ENCODE assay signal across 9 cellular contexts in genomic region chrX:70134116-70134477, GRCh38. TPM values are rescaled to one million over a fixed set of nuclear protein-coding genes. Genes with fewer than 3 reads are reported as not detected.
DNase-seq lines count a peak whose midpoint lies in the region; ATAC-seq and TF ChIP-seq lines count a peak whose summit lies in the region.
"Had no signal": no experiment of that assay in that cellular context is flagged by ENCODE, and none has a peak within 500 bp of the region (broad histone marks: within the 10 kb centered on the region; RNA-seq: fewer than 3 reads in every experiment).

No MANE protein-coding gene starts in this region.

- H3K4me2 ChIP-seq in hepatocyte: peak overlapping the region; percentile 80

- no peaks in the 10 kb centered on the region for H3K9me3 Mint-ChIP-seq in activated T-helper 1 cell treated with anti-CD3 and anti-CD28 coated beads, Interleukin-12 subunit alpha, Interleukin-12 subunit beta, Interleukin-2, Interleukin-4 antibody, amounts not matched to agents 30 ng/mL and 10 ng/mL and 1 ng/mL, durations not matched to agents 14 hours and 24 hours and 36 hours
- no peaks in the 10 kb centered on the region for H3K9me3 Mint-ChIP-seq in stimulated activated effector memory CD8-positive, alpha-beta T cell treated with anti-CD3 and anti-CD28 coated beads, Interleukin-12 subunit alpha, Interleukin-12 subunit beta, amount 100 ng/mL, for 72 hours

- no peaks in the 10 kb centered on the region for H4K20me1 ChIP-seq in hepatocyte (ENCODE audit: insufficient read depth, poor library complexity, severe bottlenecking)

- intact Hi-C loops in activated T-helper 1 cell treated with anti-CD3 and anti-CD28 coated beads, Interleukin-12 subunit alpha, Interleukin-12 subunit beta, Interleukin-2, Interleukin-4 antibody, amounts not matched to agents 30 ng/mL and 10 ng/mL and 1 ng/mL, durations not matched to agents 14 hours and 24 hours and 36 hours (cut with micrococcal nuclease): loop anchor here (5.0 to 10.0 kb wide), 4 partner anchors 531 to 1637 kb away; partner anchors contain the start of genes IL2RG, MED12 and YIPF6

- peak overlapping the region; percentile 97 for H3K27ac Mint-ChIP-seq in activated T-helper 1 cell treated with anti-CD3 and anti-CD28 coated beads, Interleukin-12 subunit alpha, Interleukin-12 subunit beta, Interleukin-2, Interleukin-4 antibody, amounts not matched to agents 30 ng/mL and 10 ng/mL and 1 ng/mL, durations not matched to agents 14 hours and 24 hours and 36 hours
- H3K27ac Mint-ChIP-seq in stimulated activated effector memory CD8-positive, alpha-beta T cell treated with anti-CD3 and anti-CD28 coated beads, Interleukin-12 subunit alpha, Interleukin-12 subunit beta, amount 100 ng/mL, for 72 hours: peak overlapping the region; percentile 96

- H3K9me3 ChIP-seq in AG04450 (ENCODE audit: control insufficient read depth, insufficient read depth, low read length) (no peaks in the 10 kb centered on the region), hepatocyte (ENCODE audit: low read depth) (no peaks in the 10 kb centered on the region)

- no peak for DNase-seq in AG04450 (ENCODE audit: low read depth, low spot score)
- DNase-seq in activated T-helper 1 cell treated with anti-CD3 and anti-CD28 coated beads, Interleukin-12 subunit alpha, Interleukin-12 subunit beta, Interleukin-2, Interleukin-4 antibody, amounts not matched to agents 30 ng/mL and 10 ng/mL and 1 ng/mL, durations not matched to agents 14 hours and 24 hours and 36 hours (ENCODE audit: low spot score): no peak
- peak; percentile 32 for DNase-seq in hepatocyte (ENCODE audit: low spot score)
- no peak for DNase-seq in stimulated activated effector memory CD8-positive, alpha-beta T cell treated with anti-CD3 and anti-CD28 coated beads, Interleukin-12 subunit alpha, Interleukin-12 subunit beta, amount 100 ng/mL, for 72 hours (ENCODE audit: low spot score in 2 of 2)
- DNase-seq in GM19238 (ENCODE audit: insufficient read length, low spot score): no peak

- WGBS in hepatocyte (ENCODE audit: low lambda C conversion rate, missing lambda C conversion rate): 53% methylated on average over 12 of the region's 12 CpGs

- H3K4me1 Mint-ChIP-seq in activated T-helper 1 cell treated with anti-CD3 and anti-CD28 coated beads, Interleukin-12 subunit alpha, Interleukin-12 subunit beta, Interleukin-2, Interleukin-4 antibody, amounts not matched to agents 30 ng/mL and 10 ng/mL and 1 ng/mL, durations not matched to agents 14 hours and 24 hours and 36 hours (ENCODE audit: low read depth): peaks cover 32% of the 10 kb centered on the region
- peaks cover 22% of the 10 kb centered on the region for H3K4me1 Mint-ChIP-seq in stimulated activated effector memory CD8-positive, alpha-beta T cell treated with anti-CD3 and anti-CD28 coated beads, Interleukin-12 subunit alpha, Interleukin-12 subunit beta, amount 100 ng/mL, for 72 hours

- H3K27me3 Mint-ChIP-seq in activated T-helper 1 cell treated with anti-CD3 and anti-CD28 coated beads, Interleukin-12 subunit alpha, Interleukin-12 subunit beta, Interleukin-2, Interleukin-4 antibody, amounts not matched to agents 30 ng/mL and 10 ng/mL and 1 ng/mL, durations not matched to agents 14 hours and 24 hours and 36 hours (ENCODE audit: insufficient read depth): no peaks in the 10 kb centered on the region

- ATAC-seq in GM18867 (IDR thresholded peaks at IDR 0.05; ENCODE audit: unreplicated experiment) (peak; percentile 24), HG03432 (IDR thresholded peaks at IDR 0.05; ENCODE audit: unreplicated experiment) (peak; percentile 15), HG03460 (IDR thresholded peaks at IDR 0.05; ENCODE audit: unreplicated experiment) (no peak)
- ATAC-seq in stimulated activated effector memory CD8-positive, alpha-beta T cell treated with anti-CD3 and anti-CD28 coated beads, Interleukin-12 subunit alpha, Interleukin-12 subunit beta, amount 100 ng/mL, for 72 hours: no peak

- H3K4me3 Mint-ChIP-seq in activated T-helper 1 cell treated with anti-CD3 and anti-CD28 coated beads, Interleukin-12 subunit alpha, Interleukin-12 subunit beta, Interleukin-2, Interleukin-4 antibody, amounts not matched to agents 30 ng/mL and 10 ng/mL and 1 ng/mL, durations not matched to agents 14 hours and 24 hours and 36 hours: peak overlapping the region; percentile 99
- H3K4me3 Mint-ChIP-seq in stimulated activated effector memory CD8-positive, alpha-beta T cell treated with anti-CD3 and anti-CD28 coated beads, Interleukin-12 subunit alpha, Interleukin-12 subunit beta, amount 100 ng/mL, for 72 hours: peak overlapping the region; percentile 86

- POLR2A ChIA-PET in AG04450 (lab: Yijun Ruan, JAX): interaction anchor here (0.7 to 1.6 kb wide), 5 partner anchors 8 to 159 kb away, joined by 3 to 20 read pairs (median 4); partner anchors contain the start of genes KIF4A and PDZD11

- H3K27ac ChIP-seq in AG04450 (ENCODE audit: low read depth, low read length): peak overlapping the region; percentile 94
- peak overlapping the region; percentile 93 for H3K27ac ChIP-seq in hepatocyte

- H3K36me3 ChIP-seq in hepatocyte (replicated peaks; ENCODE audit: insufficient read depth, low read depth): no peaks in the 10 kb centered on the region

- H3K79me2 ChIP-seq in hepatocyte: peaks cover 15% of the 10 kb centered on the region

- H2AFZ ChIP-seq in hepatocyte: peak overlapping the region; percentile 77

- CTCF ChIA-PET in AG04450 (lab: Charles Lee): interaction anchor here (0.6 to 2.7 kb wide), 40 partner anchors 8 to 1306 kb away, joined by 3 to 38 read pairs (median 6); partner anchors contain the start of genes EFNB1, GDPD2, KIF4A and PDZD11

- no peaks in the 10 kb centered on the region for H3K27me3 ChIP-seq in AG04450 (ENCODE audit: control insufficient read depth, insufficient read depth, low read length)
- H3K27me3 ChIP-seq in hepatocyte: no peaks in the 10 kb centered on the region

- H3K4me1 ChIP-seq in hepatocyte (ENCODE audit: insufficient read depth): peaks cover 6% of the 10 kb centered on the region

- H3K4me3 ChIP-seq in AG04450 (ENCODE audit: low read depth, low read length): peak overlapping the region; percentile 80
- peak overlapping the region; percentile 22 for H3K4me3 ChIP-seq in hepatocyte

- H3K36me3 Mint-ChIP-seq in activated T-helper 1 cell treated with anti-CD3 and anti-CD28 coated beads, Interleukin-12 subunit alpha, Interleukin-12 subunit beta, Interleukin-2, Interleukin-4 antibody, amounts not matched to agents 30 ng/mL and 10 ng/mL and 1 ng/mL, durations not matched to agents 14 hours and 24 hours and 36 hours (ENCODE audit: low read depth): peaks cover 15% of the 10 kb centered on the region
- peaks cover 42% of the 10 kb centered on the region for H3K36me3 Mint-ChIP-seq in stimulated activated effector memory CD8-positive, alpha-beta T cell treated with anti-CD3 and anti-CD28 coated beads, Interleukin-12 subunit alpha, Interleukin-12 subunit beta, amount 100 ng/mL, for 72 hours

- no peaks in the 10 kb centered on the region for H3K9me2 ChIP-seq in hepatocyte (replicated peaks; ENCODE audit: insufficient read depth)

- TF ChIP-seq CTCF in AG04450 (IDR thresholded peaks at IDR 0.05; ENCODE audit: low read depth, low read length) (no peak), hepatocyte (IDR thresholded peaks at IDR 0.05; ENCODE audit: poor library complexity) (no peak)

RNA-seq across cellular contexts. Expression of gene IGBP1, which starts 0.8 kb away (rescaled TPM):
- polyA plus RNA-seq in AG04450 (2011; rRNA removed) (96.1 and 118 TPM in 2 replicates), hepatocyte (26.8 and 30.2 TPM in 2 replicates)
- 46.3 and 50.9 TPM in 2 replicates for polyA minus RNA-seq in AG04450 (2011; rRNA and poly(A)+ RNA removed)
- total RNA-seq in activated T-helper 1 cell treated with anti-CD3 and anti-CD28 coated beads, Interleukin-12 subunit alpha, Interleukin-12 subunit beta, Interleukin-2, Interleukin-4 antibody, amounts not matched to agents 30 ng/mL and 10 ng/mL and 1 ng/mL, durations not matched to agents 14 hours and 24 hours and 36 hours: 29.4 and 29.8 TPM in 2 replicates
- total RNA-seq in hepatocyte: 61.6 and 72.0 TPM in 2 replicates

RNA-seq across cellular contexts. Expression of gene DGAT2L6, which starts 43.2 kb away (rescaled TPM):
- polyA plus RNA-seq in AG04450 (2011; rRNA removed) (not detected in 2 replicates), hepatocyte (0.16 TPM in 1 of 2 replicates, not detected in the other)
- polyA minus RNA-seq in AG04450 (2011; rRNA and poly(A)+ RNA removed): not detected in 2 replicates
- not detected in 2 replicates for total RNA-seq in activated T-helper 1 cell treated with anti-CD3 and anti-CD28 coated beads, Interleukin-12 subunit alpha, Interleukin-12 subunit beta, Interleukin-2, Interleukin-4 antibody, amounts not matched to agents 30 ng/mL and 10 ng/mL and 1 ng/mL, durations not matched to agents 14 hours and 24 hours and 36 hours
- total RNA-seq in hepatocyte: not detected in 2 replicates
- total RNA-seq: LHCN-M2 had no signal

Comparison
In these comparisons a context has a peak if more than half of its experiments do, and no peak if none do; other contexts are left out.
1. ATAC-seq: peak in GM18867 (single experiment) and HG03432 (single experiment); none in stimulated activated effector memory CD8-positive, alpha-beta T cell treated with anti-CD3 and anti-CD28 coated beads, Interleukin-12 subunit alpha, Interleukin-12 subunit beta, amount 100 ng/mL, for 72 hours (single experiment) and HG03460 (single experiment).